ENCODE assay signal across 13 cellular contexts in genomic region chr15:58566029-58566428, GRCh38.
DNase-seq lines count a peak whose midpoint lies in the region; ATAC-seq and FAIRE-seq lines count a peak whose summit lies in the region.
"Had no signal": no experiment of that assay in that cellular context is flagged by ENCODE, and none has a peak within 500 bp of the region (broad histone marks: within the 10 kb centered on the region; RNA-seq: fewer than 3 reads in every experiment).

No MANE protein-coding gene starts in this region.

- peak; percentile 17 for FAIRE-seq in urothelium cell line (lab: Jason Lieb, UNC)

- DNase-seq in SIG-M5 treated with dmso at 0.1 percent for 504 hours (lab: John Stamatoyannopoulos, UW; ENCODE audit: unreplicated experiment) (peak; percentile 6), SIG-M5 (lab: John Stamatoyannopoulos, UW) (no peak), amniotic epithelial cell (ENCODE audit: low read depth) (peak; percentile 65), islet precursor cell (peak; percentile 52), urothelium cell line (ENCODE audit: low spot score) (no peak), COLO668 (lab: John Stamatoyannopoulos, UW; ENCODE audit: unreplicated experiment) (no peak), HuH-7.5 (ENCODE audit: low spot score) (no peak)
- DNase-seq: KG1, NCI-H1417 treated with DMSO at 0.1 percent for 48 hours, NCI-H2029 treated with DMSO at 0.1 percent for 48 hours, NCI-H510A treated with DMSO at 0.1 percent for 48 hours had no signal

- no peak for ATAC-seq in HG02759 (IDR thresholded peaks at IDR 0.05; ENCODE audit: unreplicated experiment)
- ATAC-seq: GM23338 had no signal

Comparison
In these comparisons a context has a peak if more than half of its experiments do, and no peak if none do; other contexts are left out.
1. DNase-seq: peak in SIG-M5 treated with dmso at 0.1 percent for 504 hours (single experiment), amniotic epithelial cell (single experiment) and islet precursor cell (single experiment); none in SIG-M5 (single experiment), urothelium cell line (single experiment), COLO668 (single experiment) and HuH-7.5 (single experiment).